Comparison of ENCODE assay signal across 26 cellular contexts in genomic region chr5:169222934-169223594, GRCh38.
DNase-seq lines count a peak whose midpoint lies in the region; ATAC-seq and TF ChIP-seq lines count a peak whose summit lies in the region.
"Had no signal": no experiment of that assay in that cellular context is flagged by ENCODE, and none has a peak within 500 bp of the region (broad histone marks: within the 10 kb centered on the region; RNA-seq: fewer than 3 reads in every experiment).

No MANE protein-coding gene starts in this region.

- POLR2A ChIA-PET in activated CD8-positive, alpha-beta T cell treated with anti-CD3 and anti-CD28 coated beads for 36 hours (lab: Charles Lee), result no interaction called here

- no peak overlapping the region for H3K27ac ChIP-seq in ACC112 (ENCODE audit: low read depth, low read length)
- peak overlapping the region; percentile 33 for H3K27ac ChIP-seq in cingulate gyrus (ENCODE audit: low read depth, low read length)
- H3K27ac ChIP-seq in tibial nerve, result no peak overlapping the region
- no peak overlapping the region for H3K27ac ChIP-seq in effector memory CD4-positive, alpha-beta T cell (ENCODE audit: insufficient read depth, low read length, poor library complexity, severe bottlenecking)
- H3K27ac ChIP-seq: heart left ventricle had no signal

- peak overlapping the region; percentile 86 for H3K27ac Mint-ChIP-seq in nephron progenitor cell
- no peak overlapping the region for H3K27ac Mint-ChIP-seq in activated CD8-positive, alpha-beta T cell treated with anti-CD3 and anti-CD28 coated beads for 36 hours
- H3K27ac Mint-ChIP-seq: B cell; naive B cell; stimulated activated naive CD8-positive, alpha-beta T cell treated with anti-CD3 and anti-CD28 coated beads, Interleukin-15, Interleukin-2, amounts not matched to agents 100 ng/mL and 50 ng/mL, for 24 hours; T-helper 17 cell had no signal

- H3K9me3 ChIP-seq in tibial nerve, result no peaks in the 10 kb centered on the region
- no peaks in the 10 kb centered on the region for H3K9me3 ChIP-seq in effector memory CD4-positive, alpha-beta T cell (ENCODE audit: control insufficient read depth, low read length)
- H3K9me3 ChIP-seq: heart left ventricle had no signal

- H3K4me1 Mint-ChIP-seq in nephron progenitor cell, result peaks cover 42% of the 10 kb centered on the region
- H3K4me1 Mint-ChIP-seq in activated CD8-positive, alpha-beta T cell treated with anti-CD3 and anti-CD28 coated beads for 36 hours (ENCODE audit: low read depth), result no peaks in the 10 kb centered on the region
- H3K4me1 Mint-ChIP-seq: B cell, naive B cell had no signal

- no peak overlapping the region for H3K4me3 Mint-ChIP-seq in nephron progenitor cell
- no peak overlapping the region for H3K4me3 Mint-ChIP-seq in activated CD8-positive, alpha-beta T cell treated with anti-CD3 and anti-CD28 coated beads for 36 hours
- H3K4me3 Mint-ChIP-seq: activated T-cell treated with anti-CD3 and anti-CD28 coated beads, Interleukin-2, amount 50 U/mL, for 4 hours; B cell; naive B cell; stimulated activated naive CD8-positive, alpha-beta T cell treated with anti-CD3 and anti-CD28 coated beads, Interleukin-15, Interleukin-2, amounts not matched to agents 100 ng/mL and 50 ng/mL, for 24 hours; T-helper 17 cell had no signal

- H3K79me2 ChIP-seq in ACC112 (ENCODE audit: control insufficient read depth, insufficient read depth, low read length, unreplicated experiment), result no peaks in the 10 kb centered on the region

- intact Hi-C loops in activated CD8-positive, alpha-beta T cell treated with anti-CD3 and anti-CD28 coated beads for 36 hours (cut with micrococcal nuclease), result no loop called here

- peak overlapping the region; percentile 44 for H2AFZ ChIP-seq in ACC112 (ENCODE audit: low read length, unreplicated experiment)

- H3K9me3 Mint-ChIP-seq in nephron progenitor cell, result no peaks in the 10 kb centered on the region
- no peaks in the 10 kb centered on the region for H3K9me3 Mint-ChIP-seq in activated CD8-positive, alpha-beta T cell treated with anti-CD3 and anti-CD28 coated beads for 36 hours
- H3K9me3 Mint-ChIP-seq: activated T-cell treated with anti-CD3 and anti-CD28 coated beads, Interleukin-2, amount 50 U/mL, for 4 hours; naive B cell; stimulated activated naive CD8-positive, alpha-beta T cell treated with anti-CD3 and anti-CD28 coated beads, Interleukin-15, Interleukin-2, amounts not matched to agents 100 ng/mL and 50 ng/mL, for 24 hours had no signal

- TF ChIP-seq EP300 in tibial nerve (IDR thresholded peaks at IDR 0.05), result no peak

- H3K27me3 Mint-ChIP-seq in nephron progenitor cell (ENCODE audit: low read depth, poor library complexity), result peaks cover 7% of the 10 kb centered on the region
- H3K27me3 Mint-ChIP-seq in activated CD8-positive, alpha-beta T cell treated with anti-CD3 and anti-CD28 coated beads for 36 hours, result peaks cover 3% of the 10 kb centered on the region
- H3K27me3 Mint-ChIP-seq: stimulated activated naive CD8-positive, alpha-beta T cell treated with anti-CD3 and anti-CD28 coated beads, Interleukin-15, Interleukin-2, amounts not matched to agents 100 ng/mL and 50 ng/mL, for 24 hours had no signal

- no peak for TF ChIP-seq POLR2A in tibial nerve (IDR thresholded peaks at IDR 0.05)

- no peaks in the 10 kb centered on the region for H3K36me3 Mint-ChIP-seq in nephron progenitor cell (ENCODE audit: low read depth)
- no peaks in the 10 kb centered on the region for H3K36me3 Mint-ChIP-seq in activated CD8-positive, alpha-beta T cell treated with anti-CD3 and anti-CD28 coated beads for 36 hours (ENCODE audit: low read depth)
- H3K36me3 Mint-ChIP-seq: naive B cell had no signal

- H3K4me1 ChIP-seq in ACC112 (ENCODE audit: control insufficient read depth, insufficient read depth, low read length, unreplicated experiment) (peaks cover 15% of the 10 kb centered on the region), tibial nerve (peaks cover 0 to 14% (median 0%) of the 10 kb centered on the region in 4 donors)
- H3K4me1 ChIP-seq in effector memory CD4-positive, alpha-beta T cell (ENCODE audit: control insufficient read depth, insufficient read depth, low read length, poor library complexity, severe bottlenecking), result no peaks in the 10 kb centered on the region
- H3K4me1 ChIP-seq: heart left ventricle had no signal

- TF ChIP-seq CTCF in nephron progenitor cell (IDR thresholded peaks at IDR 0.05) (no peak), tibial nerve (IDR thresholded peaks at IDR 0.05) (no peak)
- no peak for TF ChIP-seq CTCF in activated CD8-positive, alpha-beta T cell treated with anti-CD3 and anti-CD28 coated beads for 36 hours (IDR thresholded peaks at IDR 0.05)

- no peaks in the 10 kb centered on the region for H3K36me3 ChIP-seq in ACC112 (ENCODE audit: insufficient read depth, low read length)
- no peaks in the 10 kb centered on the region for H3K36me3 ChIP-seq in tibial nerve
- H3K36me3 ChIP-seq in effector memory CD4-positive, alpha-beta T cell (ENCODE audit: control insufficient read depth, insufficient read depth, low read length), result no peaks in the 10 kb centered on the region
- H3K36me3 ChIP-seq: heart left ventricle had no signal

- peak overlapping the region; percentile 30; the same call in 1 of the 2 replicates for H3K4me3 ChIP-seq in ACC112 (ENCODE audit: low read depth, low read length)
- no peak overlapping the region for H3K4me3 ChIP-seq in tibial nerve
- H3K4me3 ChIP-seq in effector memory CD4-positive, alpha-beta T cell (ENCODE audit: insufficient read depth, low read depth, low read length, poor library complexity, severe bottlenecking), result no peak overlapping the region
- H3K4me3 ChIP-seq: dorsolateral prefrontal cortex, GM12878, heart left ventricle had no signal

- DNase-seq in RPMI7951 (ENCODE audit: low read depth) (peak; percentile 54), nephron progenitor cell (no peak), tibial nerve (ENCODE audit: low spot score in 2 of 2) (no peak), NCI-H748 (lab: John Stamatoyannopoulos, UW; ENCODE audit: unreplicated experiment) (no peak)
- DNase-seq in activated CD8-positive, alpha-beta T cell treated with anti-CD3 and anti-CD28 coated beads for 36 hours, result no peak
- no peak for DNase-seq in effector memory CD4-positive, alpha-beta T cell
- DNase-seq: activated CD4-positive, alpha-beta T cell treated with anti-CD3 and anti-CD28 coated beads for 4 hours; activated naive CD4-positive, alpha-beta T cell; activated T-cell treated with anti-CD3 and anti-CD28 coated beads, Interleukin-2, amount 50 U/mL, for 4 hours; amniotic stem cell; DND-41; heart left ventricle; Karpas-422; left colon; mesenchymal stem cell; naive B cell; NCI-H1694; NCI-H526; RPMI8226; T-helper 17 cell had no signal

- 38 to 58% methylated on average over 9 of the region's 9 CpGs for WGBS in tibial nerve, 2 donors

- ATAC-seq in activated CD8-positive, alpha-beta T cell treated with anti-CD3 and anti-CD28 coated beads for 36 hours, result no peak
- ATAC-seq: activated T-cell treated with anti-CD3 and anti-CD28 coated beads, Interleukin-2, amount 50 U/mL, for 4 hours; GM12878; heart left ventricle; left colon; T-helper 17 cell had no signal

- H3K27me3 ChIP-seq in ACC112 (ENCODE audit: insufficient read depth, low read length) (no peaks in the 10 kb centered on the region), tibial nerve (no peaks in the 10 kb centered on the region)
- H3K27me3 ChIP-seq in effector memory CD4-positive, alpha-beta T cell (replicated peaks; ENCODE audit: control insufficient read depth, insufficient read depth, low read length, poor library complexity, severe bottlenecking), result no peaks in the 10 kb centered on the region
- H3K27me3 ChIP-seq: dorsolateral prefrontal cortex, heart left ventricle had no signal

- CTCF ChIA-PET in activated CD8-positive, alpha-beta T cell treated with anti-CD3 and anti-CD28 coated beads for 36 hours (lab: Charles Lee), result no interaction called here
